Comparison of ENCODE assay signal across 8 cellular contexts in the genomic region with DNA sequence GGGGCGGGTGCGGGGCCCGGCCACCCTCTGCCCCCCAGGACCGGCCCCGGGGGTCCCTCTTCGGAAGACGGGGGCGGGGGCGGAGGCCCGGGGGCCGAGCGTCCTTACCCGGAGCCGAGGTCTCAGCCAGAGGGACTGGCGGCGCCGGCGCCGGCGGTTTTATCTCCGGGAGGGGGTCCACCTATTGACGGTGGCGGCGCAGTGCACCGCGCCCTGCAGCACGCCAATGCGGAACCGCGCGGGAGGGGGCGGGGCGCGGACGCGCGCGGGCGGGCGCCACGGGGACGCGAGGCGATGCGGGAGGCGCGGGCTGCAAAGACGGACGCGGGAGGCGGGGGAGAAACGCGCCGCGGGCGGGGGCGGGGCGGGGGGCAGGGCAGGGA. TPM values are rescaled to one million over a fixed set of nuclear protein-coding genes. Genes with fewer than 3 reads are reported as not detected.
DNase-seq lines count a peak whose midpoint lies in the region; ATAC-seq lines count a peak whose summit lies in the region.

Gene EEF1A2, minus strand, starts transcription at position 134 of the 383 bp plus-strand sequence. CDS start 1,320 bp downstream, outside the sequence.

- no peak within 1 kb of the TSS for H3K27ac Mint-ChIP-seq in immature natural killer cell

- no peak for ATAC-seq in HG02798 (IDR thresholded peaks at IDR 0.05; ENCODE audit: poor library complexity, unreplicated experiment)

- peak within 1 kb of the TSS in 2 of 5 donors; percentile 5 to 30 for H3K4me3 Mint-ChIP-seq in immature natural killer cell

- peaks cover 4 to 8% (median 5%) of the 10 kb centered on the region in 3 donors for H3K27me3 Mint-ChIP-seq in immature natural killer cell (ENCODE audit: low read depth in 3 of 3)

- H3K9me3 Mint-ChIP-seq in immature natural killer cell, result no peaks in the 10 kb centered on the region

- H3K4me1 Mint-ChIP-seq in immature natural killer cell, result peaks cover 0 to 2% of the 10 kb centered on the region in 2 donors

- DNase-seq in NCI-H1417 (lab: John Stamatoyannopoulos, UW) (peak; percentile 62 to 86 (median 82)), NCI-H1417 treated with DMSO at 0.1 percent for 48 hours (lab: John Stamatoyannopoulos, UW) (no peak), NCI-H2227 (lab: John Stamatoyannopoulos, UW; ENCODE audit: unreplicated experiment) (peak; percentile 81), astrocyte of the hippocampus (ENCODE audit: low read depth, low spot score) (peak; percentile 41), immature natural killer cell (peak; percentile 40 to 55 (median 51)), DMS153 treated with DMSO at 0.1 percent for 48 hours (lab: John Stamatoyannopoulos, UW; ENCODE audit: unreplicated experiment) (no peak)
- DNase-seq in stimulated activated naive CD4-positive, alpha-beta T cell (lab: John Stamatoyannopoulos, UW), result peak; percentile 22 to 61 (median 51)

- peaks cover 0 to under 1% (median 0%) of the 10 kb centered on the region in 3 donors for H3K36me3 Mint-ChIP-seq in immature natural killer cell

RNA-seq across cellular contexts. Expression of gene EEF1A2, which starts in this region (rescaled TPM):
- polyA plus RNA-seq in immature natural killer cell, result not detected

Comparison
In these comparisons a context has a peak if more than half of its experiments do, and no peak if none do; other contexts are left out.
1. DNase-seq: peak in NCI-H1417 (3 of 3), NCI-H2227 (single experiment), astrocyte of the hippocampus (single experiment) and stimulated activated naive CD4-positive, alpha-beta T cell (6 of 6); none in NCI-H1417 treated with DMSO at 0.1 percent for 48 hours (single experiment) and DMS153 treated with DMSO at 0.1 percent for 48 hours (single experiment).
2. Peak in DNase-seq in immature natural killer cell; RNA of the gene not detected or under 1 TPM.